Comparison of ENCODE assay signal across 9 cellular contexts in the genomic region with DNA sequence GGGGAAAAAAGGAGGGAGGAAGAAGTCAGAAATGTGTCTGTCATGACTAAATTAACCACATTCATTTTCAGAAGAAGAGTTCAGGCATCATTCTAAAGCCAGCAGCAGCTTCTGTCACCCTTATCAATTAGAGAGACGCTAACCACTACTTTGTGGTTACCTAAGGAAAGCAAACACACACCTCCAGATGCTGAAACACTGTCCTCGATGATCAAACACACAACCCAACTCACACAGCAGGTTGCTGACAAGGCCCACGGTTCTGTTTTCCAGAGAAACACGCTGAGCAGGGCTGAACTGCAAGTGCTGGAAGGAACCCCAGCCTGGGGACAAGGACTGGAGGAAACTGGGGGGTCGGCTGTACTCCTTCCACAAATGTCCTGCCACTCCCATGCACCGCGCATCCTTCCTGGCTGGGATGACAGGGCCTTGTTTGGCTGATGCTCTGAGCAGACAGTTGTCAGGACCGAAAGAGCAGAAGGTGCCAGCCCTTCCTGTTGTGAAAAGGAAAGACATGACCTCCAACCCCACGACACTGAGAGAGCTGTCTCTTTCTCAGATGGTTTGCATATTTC.
DNase-seq lines count a peak whose midpoint lies in the region; FAIRE-seq and TF ChIP-seq lines count a peak whose summit lies in the region.
"Had no signal": no experiment of that assay in that cellular context is flagged by ENCODE, and none has a peak within 500 bp of the region (broad histone marks: within the 10 kb centered on the region; RNA-seq: fewer than 3 reads in every experiment).

No MANE protein-coding gene starts in this region.

- FAIRE-seq in H54 (lab: Jason Lieb, UNC), result no peak

- H3K9me3 ChIP-seq in effector memory CD4-positive, alpha-beta T cell (ENCODE audit: control insufficient read depth, low read length), result no peaks in the 10 kb centered on the region
- no peaks in the 10 kb centered on the region for H3K9me3 ChIP-seq in WERI-Rb-1 (ENCODE audit: severe bottlenecking)

- H3K27ac ChIP-seq in effector memory CD4-positive, alpha-beta T cell (ENCODE audit: insufficient read depth, low read length, poor library complexity, severe bottlenecking), result peak overlapping the region; percentile 89
- no peak overlapping the region for H3K27ac ChIP-seq in WERI-Rb-1

- DNase-seq in H54 (ENCODE audit: insufficient read length, low spot score) (no peak), COR-L47 (lab: John Stamatoyannopoulos, UW) (no peak), WERI-Rb-1 (no peak), NCI-H128 (lab: John Stamatoyannopoulos, UW; ENCODE audit: unreplicated experiment) (no peak), hepatic stellate cell (ENCODE audit: low spot score) (no peak)
- peak; percentile 70 for DNase-seq in activated CD4-positive, alpha-beta T cell treated with anti-CD3 and anti-CD28 coated beads for 48 hours
- peak; percentile 18 to 42 (median 24) for DNase-seq in effector memory CD4-positive, alpha-beta T cell
- DNase-seq in stimulated activated naive CD4-positive, alpha-beta T cell (lab: John Stamatoyannopoulos, UW), result peak in 5 of 6 experiments; percentile 22 to 77 (median 52)
- DNase-seq: hippocampal formation had no signal

- TF ChIP-seq POLR2A in H54 (IDR thresholded peaks at IDR 0.05; ENCODE audit: low read depth, low read length), result peak; percentile 8; the same call in 1 of the 2 replicates

- peaks cover 55% of the 10 kb centered on the region for H3K4me1 ChIP-seq in effector memory CD4-positive, alpha-beta T cell (ENCODE audit: control insufficient read depth, insufficient read depth, low read length, poor library complexity, severe bottlenecking)

- no peaks in the 10 kb centered on the region for H3K36me3 ChIP-seq in effector memory CD4-positive, alpha-beta T cell (ENCODE audit: control insufficient read depth, insufficient read depth, low read length)
- H3K36me3 ChIP-seq in WERI-Rb-1, result no peaks in the 10 kb centered on the region

- no peaks in the 10 kb centered on the region for H3K27me3 ChIP-seq in effector memory CD4-positive, alpha-beta T cell (replicated peaks; ENCODE audit: control insufficient read depth, insufficient read depth, low read length, poor library complexity, severe bottlenecking)
- peaks cover under 1% of the 10 kb centered on the region for H3K27me3 ChIP-seq in WERI-Rb-1 (ENCODE audit: insufficient read depth, low read depth, severe bottlenecking)

- H3K4me3 ChIP-seq in effector memory CD4-positive, alpha-beta T cell (ENCODE audit: insufficient read depth, low read depth, low read length, poor library complexity, severe bottlenecking), result peak overlapping the region; percentile 33
- no peak overlapping the region for H3K4me3 ChIP-seq in WERI-Rb-1 (ENCODE audit: low read depth, low read length)

- no peak for TF ChIP-seq CTCF in WERI-Rb-1 (IDR thresholded peaks at IDR 0.05; ENCODE audit: low read depth, low read length)

Comparison
In these comparisons a context has a peak if more than half of its experiments do, and no peak if none do; other contexts are left out.
1. DNase-seq: peak in activated CD4-positive, alpha-beta T cell treated with anti-CD3 and anti-CD28 coated beads for 48 hours (single experiment), effector memory CD4-positive, alpha-beta T cell (3 of 3) and stimulated activated naive CD4-positive, alpha-beta T cell (5 of 6); none in H54 (single experiment), COR-L47 (single experiment), WERI-Rb-1 (single experiment), NCI-H128 (single experiment) and hepatic stellate cell (single experiment).